Comparison of ENCODE assay signal across 1 cellular context in genomic region chr15:35290301-35290721, GRCh38.
TF ChIP-seq lines count a peak whose summit lies in the region.

No MANE protein-coding gene starts in this region.

TF ChIP-seq in H1, 55 proteins besides CTCF, POLR2A, EP300 and RAD21:
- TF ChIP-seq GTF2F1 (IDR thresholded peaks at IDR 0.05; ENCODE audit: borderline replicate concordance, low read depth, low read length): no peak
